ENCODE assay signal across 1 cellular context in the genomic region with DNA sequence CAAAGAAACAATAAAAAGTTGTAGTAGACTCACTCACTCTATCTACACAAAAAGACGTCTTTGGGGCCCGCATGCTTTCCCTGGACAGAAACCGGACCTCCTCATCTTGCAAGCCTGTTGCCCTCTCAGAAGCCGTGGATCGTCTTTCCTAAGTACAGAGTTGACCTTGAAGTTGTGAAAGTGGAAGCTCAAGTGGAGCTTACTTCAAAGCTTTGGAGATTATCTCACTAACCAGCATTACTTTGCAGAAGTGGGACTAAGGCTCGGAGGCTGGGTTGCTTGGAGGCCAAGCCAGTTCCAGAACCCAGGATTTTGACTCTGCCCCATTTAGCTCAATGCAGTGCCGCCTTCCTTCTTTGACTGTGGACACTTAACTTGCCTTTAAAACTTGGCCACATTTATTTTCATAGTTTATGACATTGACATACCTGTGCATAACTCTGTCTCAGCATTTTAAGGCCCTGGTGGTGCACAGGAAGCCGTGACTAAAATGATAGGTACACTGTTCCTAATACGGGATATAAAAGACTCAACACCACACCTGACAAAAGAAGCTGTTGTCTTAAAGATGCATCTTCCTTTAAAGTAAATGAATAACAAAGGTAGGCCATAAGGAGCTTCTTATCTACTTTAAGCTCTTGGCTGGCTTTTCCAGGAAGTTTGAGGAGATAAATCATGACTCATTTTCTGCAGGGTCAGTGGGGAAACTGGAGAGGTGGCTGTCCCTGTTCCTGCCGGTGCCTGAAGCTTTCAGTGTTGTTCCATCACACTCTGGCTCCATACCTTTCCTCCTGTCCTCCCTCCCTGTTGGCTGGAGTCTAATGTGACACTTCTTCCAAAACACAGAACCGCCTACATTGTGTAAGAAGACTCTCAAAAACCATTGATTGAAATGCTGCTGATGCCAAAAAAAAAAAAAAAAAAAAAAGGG.
TF ChIP-seq lines count a peak whose summit lies in the region.

No MANE protein-coding gene starts in this region.

TF ChIP-seq in GM12878, 131 proteins besides CTCF, POLR2A, EP300 and RAD21:
- TF ChIP-seq STAT3 (IDR thresholded peaks at IDR 0.05; ENCODE audit: low read depth, low read length) (no peak), EED (IDR thresholded peaks at IDR 0.05; ENCODE audit: low read depth) (peak; percentile 50; the same call in 1 of the 2 replicates), ZNF207 (IDR thresholded peaks at IDR 0.05; ENCODE audit: borderline replicate concordance) (no peak), E4F1 (IDR thresholded peaks at IDR 0.05; ENCODE audit: borderline replicate concordance, partially characterized antibody) (no peak), ZNF24 (IDR thresholded peaks at IDR 0.05) (no peak), NR2F1 (conservative IDR thresholded peaks at IDR 0.05) (no peak), IKZF1 (conservative IDR thresholded peaks at IDR 0.05) (no peak), KDM1A (IDR thresholded peaks at IDR 0.05; ENCODE audit: borderline replicate concordance) (no peak), SPI1 (IDR thresholded peaks at IDR 0.05; ENCODE audit: borderline replicate concordance, insufficient read depth, low read depth, low read length) (peak; percentile 81), YY1 (IDR thresholded peaks at IDR 0.05; ENCODE audit: low read depth, low read length) (no peak), EZH2 (IDR thresholded peaks at IDR 0.05; ENCODE audit: borderline replicate concordance, control insufficient read depth, low read depth, low read length) (no peak)
- TF ChIP-seq, protein P1, sequence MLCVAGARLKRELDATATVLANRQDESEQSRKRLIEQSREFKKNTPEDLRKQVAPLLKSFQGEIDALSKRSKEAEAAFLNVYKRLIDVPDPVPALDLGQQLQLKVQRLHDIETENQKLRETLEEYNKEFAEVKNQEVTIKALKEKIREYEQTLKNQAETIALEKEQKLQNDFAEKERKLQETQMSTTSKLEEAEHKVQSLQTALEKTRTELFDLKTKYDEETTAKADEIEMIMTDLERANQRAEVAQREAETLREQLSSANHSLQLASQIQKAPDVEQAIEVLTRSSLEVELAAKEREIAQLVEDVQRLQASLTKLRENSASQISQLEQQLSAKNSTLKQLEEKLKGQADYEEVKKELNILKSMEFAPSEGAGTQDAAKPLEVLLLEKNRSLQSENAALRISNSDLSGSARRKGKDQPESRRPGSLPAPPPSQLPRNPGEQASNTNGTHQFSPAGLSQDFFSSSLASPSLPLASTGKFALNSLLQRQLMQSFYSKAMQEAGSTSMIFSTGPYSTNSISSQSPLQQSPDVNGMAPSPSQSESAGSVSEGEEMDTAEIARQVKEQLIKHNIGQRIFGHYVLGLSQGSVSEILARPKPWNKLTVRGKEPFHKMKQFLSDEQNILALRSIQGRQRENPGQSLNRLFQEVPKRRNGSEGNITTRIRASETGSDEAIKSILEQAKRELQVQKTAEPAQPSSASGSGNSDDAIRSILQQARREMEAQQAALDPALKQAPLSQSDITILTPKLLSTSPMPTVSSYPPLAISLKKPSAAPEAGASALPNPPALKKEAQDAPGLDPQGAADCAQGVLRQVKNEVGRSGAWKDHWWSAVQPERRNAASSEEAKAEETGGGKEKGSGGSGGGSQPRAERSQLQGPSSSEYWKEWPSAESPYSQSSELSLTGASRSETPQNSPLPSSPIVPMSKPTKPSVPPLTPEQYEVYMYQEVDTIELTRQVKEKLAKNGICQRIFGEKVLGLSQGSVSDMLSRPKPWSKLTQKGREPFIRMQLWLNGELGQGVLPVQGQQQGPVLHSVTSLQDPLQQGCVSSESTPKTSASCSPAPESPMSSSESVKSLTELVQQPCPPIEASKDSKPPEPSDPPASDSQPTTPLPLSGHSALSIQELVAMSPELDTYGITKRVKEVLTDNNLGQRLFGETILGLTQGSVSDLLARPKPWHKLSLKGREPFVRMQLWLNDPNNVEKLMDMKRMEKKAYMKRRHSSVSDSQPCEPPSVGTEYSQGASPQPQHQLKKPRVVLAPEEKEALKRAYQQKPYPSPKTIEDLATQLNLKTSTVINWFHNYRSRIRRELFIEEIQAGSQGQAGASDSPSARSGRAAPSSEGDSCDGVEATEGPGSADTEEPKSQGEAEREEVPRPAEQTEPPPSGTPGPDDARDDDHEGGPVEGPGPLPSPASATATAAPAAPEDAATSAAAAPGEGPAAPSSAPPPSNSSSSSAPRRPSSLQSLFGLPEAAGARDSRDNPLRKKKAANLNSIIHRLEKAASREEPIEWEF (IDR thresholded peaks at IDR 0.05; ENCODE audit: insufficient replicate concordance, low read depth, low read length) = no peak
- TF ChIP-seq, protein P2, sequence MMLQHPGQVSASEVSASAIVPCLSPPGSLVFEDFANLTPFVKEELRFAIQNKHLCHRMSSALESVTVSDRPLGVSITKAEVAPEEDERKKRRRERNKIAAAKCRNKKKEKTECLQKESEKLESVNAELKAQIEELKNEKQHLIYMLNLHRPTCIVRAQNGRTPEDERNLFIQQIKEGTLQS (IDR thresholded peaks at IDR 0.05; ENCODE audit: borderline replicate concordance, extremely low read depth, low read depth, low read length) = no peak
- TF ChIP-seq, protein P3, sequence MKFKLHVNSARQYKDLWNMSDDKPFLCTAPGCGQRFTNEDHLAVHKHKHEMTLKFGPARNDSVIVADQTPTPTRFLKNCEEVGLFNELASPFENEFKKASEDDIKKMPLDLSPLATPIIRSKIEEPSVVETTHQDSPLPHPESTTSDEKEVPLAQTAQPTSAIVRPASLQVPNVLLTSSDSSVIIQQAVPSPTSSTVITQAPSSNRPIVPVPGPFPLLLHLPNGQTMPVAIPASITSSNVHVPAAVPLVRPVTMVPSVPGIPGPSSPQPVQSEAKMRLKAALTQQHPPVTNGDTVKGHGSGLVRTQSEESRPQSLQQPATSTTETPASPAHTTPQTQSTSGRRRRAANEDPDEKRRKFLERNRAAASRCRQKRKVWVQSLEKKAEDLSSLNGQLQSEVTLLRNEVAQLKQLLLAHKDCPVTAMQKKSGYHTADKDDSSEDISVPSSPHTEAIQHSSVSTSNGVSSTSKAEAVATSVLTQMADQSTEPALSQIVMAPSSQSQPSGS (IDR thresholded peaks at IDR 0.05; ENCODE audit: low read length) = no peak
- TF ChIP-seq, protein P4, sequence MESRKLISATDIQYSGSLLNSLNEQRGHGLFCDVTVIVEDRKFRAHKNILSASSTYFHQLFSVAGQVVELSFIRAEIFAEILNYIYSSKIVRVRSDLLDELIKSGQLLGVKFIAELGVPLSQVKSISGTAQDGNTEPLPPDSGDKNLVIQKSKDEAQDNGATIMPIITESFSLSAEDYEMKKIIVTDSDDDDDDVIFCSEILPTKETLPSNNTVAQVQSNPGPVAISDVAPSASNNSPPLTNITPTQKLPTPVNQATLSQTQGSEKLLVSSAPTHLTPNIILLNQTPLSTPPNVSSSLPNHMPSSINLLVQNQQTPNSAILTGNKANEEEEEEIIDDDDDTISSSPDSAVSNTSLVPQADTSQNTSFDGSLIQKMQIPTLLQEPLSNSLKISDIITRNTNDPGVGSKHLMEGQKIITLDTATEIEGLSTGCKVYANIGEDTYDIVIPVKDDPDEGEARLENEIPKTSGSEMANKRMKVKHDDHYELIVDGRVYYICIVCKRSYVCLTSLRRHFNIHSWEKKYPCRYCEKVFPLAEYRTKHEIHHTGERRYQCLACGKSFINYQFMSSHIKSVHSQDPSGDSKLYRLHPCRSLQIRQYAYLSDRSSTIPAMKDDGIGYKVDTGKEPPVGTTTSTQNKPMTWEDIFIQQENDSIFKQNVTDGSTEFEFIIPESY (IDR thresholded peaks at IDR 0.05) = no peak
